ENCODE assay signal across 8 cellular contexts in the genomic region with DNA sequence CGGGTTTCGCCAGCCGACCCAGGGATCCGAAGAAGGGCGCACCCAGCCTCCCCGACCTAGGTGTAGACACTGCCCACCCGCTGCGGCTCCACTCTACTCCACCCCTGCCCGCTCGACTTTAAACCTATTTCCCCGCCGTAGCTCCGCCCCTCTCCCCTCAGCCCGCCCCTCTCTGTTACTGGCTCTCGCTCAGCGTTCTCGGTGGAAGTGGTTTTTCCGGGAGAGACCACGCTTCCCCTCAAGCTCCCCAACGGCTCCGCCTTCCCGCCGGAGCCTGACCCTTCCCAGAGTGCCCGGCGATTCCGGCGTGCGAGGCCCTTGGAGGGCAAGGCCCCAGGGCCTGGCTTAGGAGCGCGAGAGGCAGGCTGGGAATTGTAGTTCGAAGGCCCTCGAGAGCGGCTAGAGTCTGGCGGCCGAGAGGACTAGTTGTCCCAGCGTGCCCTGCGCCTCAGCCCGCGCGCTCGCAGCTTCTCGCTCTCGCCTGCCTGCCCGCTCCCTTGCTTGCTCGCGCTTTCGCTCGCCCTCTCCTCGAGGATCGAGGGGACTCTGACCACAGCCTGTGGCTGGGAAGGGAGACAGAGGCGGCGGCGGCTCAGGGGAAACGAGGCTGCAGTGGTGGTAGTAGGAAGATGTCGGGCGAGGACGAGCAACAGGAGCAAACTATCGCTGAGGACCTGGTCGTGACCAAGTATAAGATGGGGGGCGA. TPM values are rescaled to one million over a fixed set of nuclear protein-coding genes. Genes with fewer than 3 reads are reported as not detected.
DNase-seq lines count a peak whose midpoint lies in the region; ATAC-seq and TF ChIP-seq lines count a peak whose summit lies in the region.

A gene (plus strand): TSS at position 451 of the 706 bp plus-strand sequence. CDS start 179 bp downstream, at position 630.

- TF ChIP-seq RAD21 in SK-N-SH (IDR thresholded peaks at IDR 0.05; ENCODE audit: low read length), result no peak

- peak; percentile 41 to 80 for TF ChIP-seq POLR2A in suprapubic skin (IDR thresholded peaks at IDR 0.05)

- POLR2A ChIA-PET in SK-N-SH (lab: Yijun Ruan, JAX), result interaction anchor here (0.6 to 3.0 kb wide), 18 partner anchors 10 to 619 kb away, joined by 3 to 33 read pairs (median 5); a partner anchor contains a TSS

- CTCF ChIA-PET in SK-N-SH (lab: Yijun Ruan, JAX), result interaction anchor here (0.6 to 1.9 kb wide), 13 partner anchors 12 to 162 kb away, joined by 3 to 7 read pairs (median 3); a partner anchor contains a TSS

- peak within 1 kb of the TSS; percentile 84 for H3K4me2 ChIP-seq in SK-N-SH

- H3K9me3 ChIP-seq in SK-N-SH (no peaks in the 10 kb centered on the region), suprapubic skin (no peaks in the 10 kb centered on the region)

- TF ChIP-seq CTCF in SK-N-SH (IDR thresholded peaks at IDR 0.05) (no peak), suprapubic skin (IDR thresholded peaks at IDR 0.05) (no peak)

- H3K4me1 ChIP-seq in SK-N-SH (ENCODE audit: control insufficient read depth in 1 of 2, insufficient read depth in 2 of 2, low read depth in 1 of 2, low read length in 1 of 2), result peaks cover 5 to 19% of the 10 kb centered on the region in 2 experiments; a peak in 3 of 4 replicates
- peaks cover 34% of the 10 kb centered on the region for H3K4me1 ChIP-seq in suprapubic skin

- 0 out of 2 replicates have a peak, but pooled peaks cover 3% of the 10 kb centered on the region for H4K20me1 ChIP-seq in SK-N-SH (ENCODE audit: insufficient read depth)

- H2AFZ ChIP-seq in SK-N-SH (ENCODE audit: low read depth), result peak within 1 kb of the TSS; percentile 87

- H3K4me3 ChIP-seq in SK-N-SH (ENCODE audit: low read depth in 2 of 2, low read length in 1 of 2) (peak within 1 kb of the TSS; percentile 89 to 90), suprapubic skin (peak within 1 kb of the TSS; percentile 85)

- H3K36me3 ChIP-seq in SK-N-SH (replicated peaks in 1 of 2; ENCODE audit: control insufficient read depth in 1 of 2, insufficient read depth in 2 of 2, low read length in 1 of 2), result peaks cover 28 to 29% of the 10 kb centered on the region in 2 experiments
- H3K36me3 ChIP-seq in suprapubic skin, result peaks cover 44% of the 10 kb centered on the region

- DNase-seq in GM04504 (ENCODE audit: low read depth) (peak; percentile 97), NCI-H1048 (lab: John Stamatoyannopoulos, UW) (peak; percentile 94), SK-N-SH (peak; percentile 95), germinal center (ENCODE audit: low spot score) (peak; percentile 92), nucleus accumbens (lab: John Stamatoyannopoulos, UW) (peak; percentile 77 to 99 (median 95)), suprapubic skin (ENCODE audit: low spot score in 2 of 2) (peak; percentile 97 to 98)
- peak; percentile 97 for DNase-seq in activated naive CD4-positive, alpha-beta T cell treated with anti-CD3 and anti-CD28 coated beads, Interleukin-2, amount 50 U/mL, for 16 hours

- no peaks in the 10 kb centered on the region for H3K27me3 ChIP-seq in SK-N-SH (ENCODE audit: insufficient read depth)
- H3K27me3 ChIP-seq in suprapubic skin, result no peaks in the 10 kb centered on the region

- WGBS in SK-N-SH (ENCODE audit: low lambda C conversion rate), result under 1% methylated on average over 42 of the region's 60 CpGs
- under 1% methylated on average over 49 of the region's 60 CpGs for WGBS in suprapubic skin

- H3K9me2 ChIP-seq in SK-N-SH, result no peaks in the 10 kb centered on the region

- peak within 1 kb of the TSS; percentile 96 for H3K9ac ChIP-seq in SK-N-SH

- H3F3A ChIP-seq in SK-N-SH (replicated peaks; ENCODE audit: insufficient read depth), result peaks cover 14% of the 10 kb centered on the region

- peaks cover 42% of the 10 kb centered on the region for H3K79me2 ChIP-seq in SK-N-SH (ENCODE audit: insufficient read depth)

- H3K27ac ChIP-seq in SK-N-SH (ENCODE audit: low read depth in 2 of 2, low read length in 1 of 2) (peak within 1 kb of the TSS; percentile 76 to 89), suprapubic skin (peak within 1 kb of the TSS; percentile 93)

- no peak for TF ChIP-seq EP300 in SK-N-SH (IDR thresholded peaks at IDR 0.05; ENCODE audit: borderline replicate concordance in 1 of 2, low read depth in 1 of 2, low read length in 1 of 2)
- no peak for TF ChIP-seq EP300 in suprapubic skin (IDR thresholded peaks at IDR 0.05)

- peak; percentile 95 for ATAC-seq in HG02571 (IDR thresholded peaks at IDR 0.05; ENCODE audit: unreplicated experiment)

TF ChIP-seq in SK-N-SH, 30 proteins besides CTCF, POLR2A, EP300 and RAD21 (continues in another document):
- TF ChIP-seq, protein P1, sequence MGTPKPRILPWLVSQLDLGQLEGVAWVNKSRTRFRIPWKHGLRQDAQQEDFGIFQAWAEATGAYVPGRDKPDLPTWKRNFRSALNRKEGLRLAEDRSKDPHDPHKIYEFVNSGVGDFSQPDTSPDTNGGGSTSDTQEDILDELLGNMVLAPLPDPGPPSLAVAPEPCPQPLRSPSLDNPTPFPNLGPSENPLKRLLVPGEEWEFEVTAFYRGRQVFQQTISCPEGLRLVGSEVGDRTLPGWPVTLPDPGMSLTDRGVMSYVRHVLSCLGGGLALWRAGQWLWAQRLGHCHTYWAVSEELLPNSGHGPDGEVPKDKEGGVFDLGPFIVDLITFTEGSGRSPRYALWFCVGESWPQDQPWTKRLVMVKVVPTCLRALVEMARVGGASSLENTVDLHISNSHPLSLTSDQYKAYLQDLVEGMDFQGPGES (IDR thresholded peaks at IDR 0.05; ENCODE audit: low read depth, low read length), result no peak
- TF ChIP-seq TAF1 (IDR thresholded peaks at IDR 0.05; ENCODE audit: borderline replicate concordance, low read depth, low read length), result peak; percentile 72
- no peak for TF ChIP-seq SMC3 (IDR thresholded peaks at IDR 0.05; ENCODE audit: low read depth, low read length)
- TF ChIP-seq YY1 (IDR thresholded peaks at IDR 0.05; ENCODE audit: low read depth), result no peak
- TF ChIP-seq, protein P2, sequence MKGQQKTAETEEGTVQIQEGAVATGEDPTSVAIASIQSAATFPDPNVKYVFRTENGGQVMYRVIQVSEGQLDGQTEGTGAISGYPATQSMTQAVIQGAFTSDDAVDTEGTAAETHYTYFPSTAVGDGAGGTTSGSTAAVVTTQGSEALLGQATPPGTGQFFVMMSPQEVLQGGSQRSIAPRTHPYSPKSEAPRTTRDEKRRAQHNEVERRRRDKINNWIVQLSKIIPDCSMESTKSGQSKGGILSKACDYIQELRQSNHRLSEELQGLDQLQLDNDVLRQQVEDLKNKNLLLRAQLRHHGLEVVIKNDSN (IDR thresholded peaks at IDR 0.05; ENCODE audit: borderline replicate concordance, low read depth), result 0 out of 2 replicates have a peak, but pooled peaks have one; percentile 42
- peak; percentile 96 for TF ChIP-seq POLR2AphosphoS5 (IDR thresholded peaks at IDR 0.05; ENCODE audit: low read depth, low read length)
- TF ChIP-seq TCF12 (IDR thresholded peaks at IDR 0.05), result peak; percentile 18; the same call in 1 of the 2 replicates
- no peak for TF ChIP-seq TEAD4 (IDR thresholded peaks at IDR 0.05; ENCODE audit: borderline replicate concordance, insufficient read depth)
- peak; percentile 97 for TF ChIP-seq CHD2 (IDR thresholded peaks at IDR 0.05; ENCODE audit: low read length, partially characterized antibody)
- TF ChIP-seq FOXJ3 (CRISPR knock-in tag; IDR thresholded peaks at IDR 0.05), result no peak
- no peak for TF ChIP-seq NFIC (IDR thresholded peaks at IDR 0.05; ENCODE audit: borderline replicate concordance)
- peak; percentile 85 for TF ChIP-seq ELF1 (IDR thresholded peaks at IDR 0.05)
- no peak for TF ChIP-seq MEF2A (IDR thresholded peaks at IDR 0.05; ENCODE audit: borderline replicate concordance, low read depth)
- TF ChIP-seq, protein P3, sequence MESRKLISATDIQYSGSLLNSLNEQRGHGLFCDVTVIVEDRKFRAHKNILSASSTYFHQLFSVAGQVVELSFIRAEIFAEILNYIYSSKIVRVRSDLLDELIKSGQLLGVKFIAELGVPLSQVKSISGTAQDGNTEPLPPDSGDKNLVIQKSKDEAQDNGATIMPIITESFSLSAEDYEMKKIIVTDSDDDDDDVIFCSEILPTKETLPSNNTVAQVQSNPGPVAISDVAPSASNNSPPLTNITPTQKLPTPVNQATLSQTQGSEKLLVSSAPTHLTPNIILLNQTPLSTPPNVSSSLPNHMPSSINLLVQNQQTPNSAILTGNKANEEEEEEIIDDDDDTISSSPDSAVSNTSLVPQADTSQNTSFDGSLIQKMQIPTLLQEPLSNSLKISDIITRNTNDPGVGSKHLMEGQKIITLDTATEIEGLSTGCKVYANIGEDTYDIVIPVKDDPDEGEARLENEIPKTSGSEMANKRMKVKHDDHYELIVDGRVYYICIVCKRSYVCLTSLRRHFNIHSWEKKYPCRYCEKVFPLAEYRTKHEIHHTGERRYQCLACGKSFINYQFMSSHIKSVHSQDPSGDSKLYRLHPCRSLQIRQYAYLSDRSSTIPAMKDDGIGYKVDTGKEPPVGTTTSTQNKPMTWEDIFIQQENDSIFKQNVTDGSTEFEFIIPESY (IDR thresholded peaks at IDR 0.05; ENCODE audit: borderline replicate concordance, low read depth), result peak; percentile 95
- TF ChIP-seq, protein P4, sequence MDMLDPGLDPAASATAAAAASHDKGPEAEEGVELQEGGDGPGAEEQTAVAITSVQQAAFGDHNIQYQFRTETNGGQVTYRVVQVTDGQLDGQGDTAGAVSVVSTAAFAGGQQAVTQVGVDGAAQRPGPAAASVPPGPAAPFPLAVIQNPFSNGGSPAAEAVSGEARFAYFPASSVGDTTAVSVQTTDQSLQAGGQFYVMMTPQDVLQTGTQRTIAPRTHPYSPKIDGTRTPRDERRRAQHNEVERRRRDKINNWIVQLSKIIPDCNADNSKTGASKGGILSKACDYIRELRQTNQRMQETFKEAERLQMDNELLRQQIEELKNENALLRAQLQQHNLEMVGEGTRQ (IDR thresholded peaks at IDR 0.05; ENCODE audit: borderline replicate concordance, low read depth, low read length), result no peak
- TF ChIP-seq FOSL2 (IDR thresholded peaks at IDR 0.05; ENCODE audit: borderline replicate concordance, low read depth), result no peak
- TF ChIP-seq JUND (IDR thresholded peaks at IDR 0.05), result no peak
- TF ChIP-seq, protein P5, sequence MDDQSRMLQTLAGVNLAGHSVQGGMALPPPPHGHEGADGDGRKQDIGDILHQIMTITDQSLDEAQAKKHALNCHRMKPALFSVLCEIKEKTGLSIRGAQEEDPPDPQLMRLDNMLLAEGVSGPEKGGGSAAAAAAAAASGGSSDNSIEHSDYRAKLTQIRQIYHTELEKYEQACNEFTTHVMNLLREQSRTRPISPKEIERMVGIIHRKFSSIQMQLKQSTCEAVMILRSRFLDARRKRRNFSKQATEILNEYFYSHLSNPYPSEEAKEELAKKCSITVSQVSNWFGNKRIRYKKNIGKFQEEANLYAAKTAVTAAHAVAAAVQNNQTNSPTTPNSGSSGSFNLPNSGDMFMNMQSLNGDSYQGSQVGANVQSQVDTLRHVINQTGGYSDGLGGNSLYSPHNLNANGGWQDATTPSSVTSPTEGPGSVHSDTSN (IDR thresholded peaks at IDR 0.05), result no peak

RNA-seq across cellular contexts. Expression of the gene that starts here (rescaled TPM):
- 207 and 213 TPM in 2 replicates for polyA plus RNA-seq in SK-N-SH (2012; rRNA removed)
- 228 and 238 TPM in 2 replicates for polyA plus RNA-seq in SK-N-SH (2012; cell fraction: cytosol; rRNA removed)
- 79.9 and 168 TPM in 2 replicates for polyA plus RNA-seq in SK-N-SH (2012; cell fraction: nucleus; rRNA removed)
- 100 to 1,000 TPM; 103 to 153 (median 117) TPM for total RNA-seq in suprapubic skin

Comparison
In these comparisons a context has a peak if more than half of its experiments do, and no peak if none do; other contexts are left out.
1. Peak in every context shown above with its lines: DNase-seq, ATAC-seq, H3K4me3 ChIP-seq and H3K27ac ChIP-seq.